Comparison of ENCODE assay signal across 23 cellular contexts in genomic region chr5:169287529-169287928, GRCh38. TPM values are rescaled to one million over a fixed set of nuclear protein-coding genes. Genes with fewer than 3 reads are reported as not detected.
A peak's percentile ranks its signal among the peaks of the same experiment; 100 is the strongest.
DNase-seq lines count a peak whose midpoint lies in the region; TF ChIP-seq lines count a peak whose summit lies in the region.
"Had no signal": no experiment of that assay in that cellular context is flagged by ENCODE, and none has a peak within 500 bp of the region (broad histone marks: within the 10 kb centered on the region; RNA-seq: fewer than 3 reads in every experiment).

No MANE protein-coding gene starts in this region.

- no peak overlapping the region for H2AFZ ChIP-seq in smooth muscle cell (ENCODE audit: low read depth)

- peaks cover 33% of the 10 kb centered on the region for H4K20me1 ChIP-seq in smooth muscle cell (ENCODE audit: low read depth)

- no peaks in the 10 kb centered on the region for H3F3A ChIP-seq in smooth muscle cell (ENCODE audit: low read depth)

- peaks cover 10% of the 10 kb centered on the region for H3K79me2 ChIP-seq in smooth muscle cell (ENCODE audit: low read depth)

- no peak for DNase-seq in adipocyte (ENCODE audit: low read depth)
- DNase-seq in posterior cingulate gyrus: peak in 6 of 10 donors; percentile 18 to 82 (median 39)
- DNase-seq in uterus: no peak
- no peak for DNase-seq in NCI-H510A (lab: John Stamatoyannopoulos, UW)
- no peak for DNase-seq in activated T-cell treated with anti-CD3 and anti-CD28 coated beads, Interleukin-2, amount 50 U/mL, for 48 hours
- no peak for DNase-seq in smooth muscle cell (lab: John Stamatoyannopoulos, UW; ENCODE audit: unreplicated experiment)
- DNase-seq: activated CD4-positive, alpha-beta memory T cell treated with anti-CD3 and anti-CD28 coated beads, Interleukin-2, amount 10 ng/mL, durations not matched to agents 7 days and 5 days; activated CD4-positive, CD25-positive, alpha-beta regulatory T cell treated with anti-CD3 and anti-CD28 coated beads, Interleukin-2, amount 50 U/mL, for 72 hours; activated CD8-positive, alpha-beta memory T cell treated with anti-CD3 and anti-CD28 coated beads, Interleukin-2, amount 50 U/mL, for 4 hours; activated naive CD4-positive, alpha-beta T cell treated with anti-CD3 and anti-CD28 coated beads for 36 hours; adrenal gland; DMS79; GDM1; left ventricle myocardium superior; MM.1S; NCI-H1105 treated with DMSO at 0.1 percent for 48 hours; NCI-H2029 treated with DMSO at 0.1 percent for 48 hours; NCI-H226; NCI-H69; SHP77 treated with DMSO at 0.1 percent for 48 hours; stimulated activated naive CD4-positive, alpha-beta T cell had no signal

- H3K9ac ChIP-seq in adipocyte (ENCODE audit: low read length): peak overlapping the region; percentile 60
- no peak overlapping the region for H3K9ac ChIP-seq in smooth muscle cell (ENCODE audit: low read depth)

- WGBS in esophagus, 2 donors: 41 to 70% methylated on average over 4 of the region's 4 CpGs
- WGBS in smooth muscle cell (ENCODE audit: low lambda C conversion rate): 90% methylated on average over 4 of the region's 4 CpGs

- H3K4me1 ChIP-seq in adipocyte (ENCODE audit: control insufficient read depth, insufficient read depth, low read length): peaks cover 41% of the 10 kb centered on the region
- peaks cover 0 to 6% of the 10 kb centered on the region in 2 donors for H3K4me1 ChIP-seq in esophagus (ENCODE audit: control insufficient read depth in 2 of 2, insufficient read depth in 2 of 2, low read length in 1 of 2)
- H3K4me1 ChIP-seq in uterus: peaks cover 12 to 31% of the 10 kb centered on the region in 2 donors
- H3K4me1 ChIP-seq in smooth muscle cell (ENCODE audit: low read depth): no peaks in the 10 kb centered on the region
- H3K4me1 ChIP-seq: prostate gland had no signal

- intact Hi-C loops in posterior cingulate gyrus (cut with DNase I): no loop called here
- intact Hi-C loops in uterus (cut with DNase I; ENCODE audit: low total_unique reads): no loop called here

- H3K27ac ChIP-seq in esophagus (ENCODE audit: low read depth in 2 of 2, low read length in 1 of 2): peak overlapping the region; percentile 2 to 58
- H3K27ac ChIP-seq in uterus: peak overlapping the region; percentile 66 to 81
- no peak overlapping the region for H3K27ac ChIP-seq in smooth muscle cell (ENCODE audit: low read depth)
- H3K27ac ChIP-seq: prostate gland had no signal

- peaks cover 8% of the 10 kb centered on the region for H3K9me3 ChIP-seq in adipocyte (ENCODE audit: control insufficient read depth, low read length)
- peaks cover 0 to 8% of the 10 kb centered on the region in 2 donors for H3K9me3 ChIP-seq in esophagus (ENCODE audit: control insufficient read depth in 2 of 2, insufficient read depth in 1 of 2, low read depth in 1 of 2, low read length in 1 of 2)
- H3K9me3 ChIP-seq in uterus: peaks cover 0 to 3% of the 10 kb centered on the region in 2 donors
- no peaks in the 10 kb centered on the region for H3K9me3 ChIP-seq in smooth muscle cell (replicated peaks; ENCODE audit: low read depth)
- H3K9me3 ChIP-seq: adrenal gland, prostate gland had no signal

- H3K36me3 ChIP-seq in adipocyte (ENCODE audit: control insufficient read depth, insufficient read depth, low read length, severe bottlenecking) (peaks cover 17% of the 10 kb centered on the region), esophagus (ENCODE audit: control insufficient read depth in 2 of 2, insufficient read depth in 2 of 2, low read length in 1 of 2) (no peaks in the 10 kb centered on the region), uterus (no peaks in the 10 kb centered on the region), smooth muscle cell (ENCODE audit: low read depth) (no peaks in the 10 kb centered on the region)
- H3K36me3 ChIP-seq: adrenal gland, prostate gland had no signal

- no peak for TF ChIP-seq POLR2A in uterus (IDR thresholded peaks at IDR 0.05)

- no peaks in the 10 kb centered on the region for H3K27me3 ChIP-seq in adipocyte (replicated peaks; ENCODE audit: control insufficient read depth, insufficient read depth, low read length)
- H3K27me3 ChIP-seq in esophagus (ENCODE audit: control insufficient read depth in 1 of 2, insufficient read depth in 2 of 2, low read length in 2 of 2): no peaks in the 10 kb centered on the region
- H3K27me3 ChIP-seq in uterus: no peaks in the 10 kb centered on the region
- no peaks in the 10 kb centered on the region for H3K27me3 ChIP-seq in smooth muscle cell (ENCODE audit: low read depth)
- H3K27me3 ChIP-seq: adrenal gland had no signal

- TF ChIP-seq CTCF in uterus (IDR thresholded peaks at IDR 0.05) (no peak), smooth muscle cell (IDR thresholded peaks at IDR 0.05; ENCODE audit: borderline replicate concordance, insufficient read depth, poor library complexity, severe bottlenecking) (no peak)

- peak overlapping the region; percentile 39 for H3K4me3 ChIP-seq in adipocyte (ENCODE audit: low read length)
- no peak overlapping the region for H3K4me3 ChIP-seq in esophagus (ENCODE audit: low read depth in 1 of 2, low read length in 2 of 2)
- H3K4me3 ChIP-seq in uterus: no peak overlapping the region
- no peak overlapping the region for H3K4me3 ChIP-seq in smooth muscle cell
- H3K4me3 ChIP-seq: adrenal gland, prostate gland had no signal

- no peak overlapping the region for H3K4me2 ChIP-seq in smooth muscle cell

RNA-seq across cellular contexts. Expression of gene SLIT3, which starts 13.4 kb away (rescaled TPM):
- polyA plus RNA-seq in esophagus (1 to 10 TPM in 1 of 2 donors, under 1 TPM in 1; 0.53 to 2.0 TPM), smooth muscle cell (21.4 and 29.5 TPM in 2 replicates)
- total RNA-seq in uterus (10 to 100 TPM in 3 of 4 donors, 1 to 10 TPM in 1; 9.4 to 62.2 (median 28.1) TPM), smooth muscle cell (19.4 and 25.4 TPM in 2 replicates)
- total RNA-seq: activated CD4-positive, alpha-beta memory T cell treated with anti-CD3 and anti-CD28 coated beads, Interleukin-2, amount 10 ng/mL, durations not matched to agents 7 days and 5 days had no signal

Comparison
In these comparisons a context has a peak if more than half of its experiments do, and no peak if none do; other contexts are left out.
1. DNase-seq: peak in posterior cingulate gyrus (6 of 10); none in adipocyte (single experiment), uterus (0 of 2), NCI-H510A (single experiment), activated T-cell treated with anti-CD3 and anti-CD28 coated beads, Interleukin-2, amount 50 U/mL, for 48 hours (0 of 2) and smooth muscle cell (single experiment).